ENCODE assay signal across 8 cellular contexts in the genomic region with DNA sequence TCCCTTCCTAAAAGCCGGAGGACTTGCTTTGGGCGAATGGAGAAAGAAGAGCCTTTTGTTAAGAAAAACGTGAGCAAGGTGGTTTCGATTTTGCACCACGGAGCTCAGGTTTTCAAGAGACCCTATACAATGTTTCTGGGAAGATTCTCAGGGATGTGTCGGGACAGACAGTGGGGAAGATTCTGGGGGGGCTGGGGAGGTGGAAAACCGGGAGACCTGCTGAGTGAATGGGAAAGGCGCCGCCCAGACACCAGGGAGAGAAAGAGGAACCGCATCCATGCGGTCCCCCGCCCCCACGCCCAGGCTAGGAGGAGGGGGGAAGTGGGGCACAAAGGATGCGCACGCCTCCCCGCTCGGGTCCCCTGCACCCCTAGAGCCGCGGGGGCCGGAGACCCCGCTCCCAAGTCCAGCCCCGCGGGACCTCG. TPM values are rescaled to one million over a fixed set of nuclear protein-coding genes. Genes with fewer than 3 reads are reported as not detected.
A peak's percentile ranks its signal among the peaks of the same experiment; 100 is the strongest.
DNase-seq lines count a peak whose midpoint lies in the region; ATAC-seq and TF ChIP-seq lines count a peak whose summit lies in the region.

No MANE protein-coding gene starts in this region.

- H3K4me2 ChIP-seq in hepatocyte: peak overlapping the region; percentile 86

- peak overlapping the region; percentile 24 for H2AFZ ChIP-seq in hepatocyte

- TF ChIP-seq CTCF in hepatocyte (IDR thresholded peaks at IDR 0.05; ENCODE audit: poor library complexity) (no peak), gastrocnemius medialis (IDR thresholded peaks at IDR 0.05 in 4 of 5, conservative IDR thresholded peaks at IDR 0.05 in 1 of 5) (no peak)

- DNase-seq in CD4-positive, alpha-beta memory T cell: peak in 4 of 5 donors; percentile 32 to 55 (median 48)
- peak in 48 of 56 donors; percentile 17 to 78 (median 60) for DNase-seq in amygdala (lab: John Stamatoyannopoulos, UW)
- DNase-seq in hepatocyte (ENCODE audit: low spot score): peak; percentile 79
- DNase-seq in gastrocnemius medialis: peak; percentile 58 to 69
- DNase-seq in HuH-7.5 (ENCODE audit: low spot score): no peak

- H3K4me3 Mint-ChIP-seq in CD4-positive, alpha-beta memory T cell: peak overlapping the region; percentile 93 to 99 (median 96)

- TF ChIP-seq POLR2A in gastrocnemius medialis (IDR thresholded peaks at IDR 0.05): no peak

- no peaks in the 10 kb centered on the region for H3K36me3 ChIP-seq in CD4-positive, alpha-beta memory T cell (ENCODE audit: insufficient read depth, low read length)
- no peaks in the 10 kb centered on the region for H3K36me3 ChIP-seq in hepatocyte (replicated peaks; ENCODE audit: insufficient read depth, low read depth)
- no peaks in the 10 kb centered on the region for H3K36me3 ChIP-seq in gastrocnemius medialis

- H3K9me3 Mint-ChIP-seq in CD4-positive, alpha-beta memory T cell: no peaks in the 10 kb centered on the region

- no peaks in the 10 kb centered on the region for H3K27me3 Mint-ChIP-seq in CD4-positive, alpha-beta memory T cell

- no peaks in the 10 kb centered on the region for H3K9me3 ChIP-seq in CD4-positive, alpha-beta memory T cell (ENCODE audit: control insufficient read depth in 1 of 2, low read length in 2 of 2)
- H3K9me3 ChIP-seq in hepatocyte (ENCODE audit: low read depth) (no peaks in the 10 kb centered on the region), gastrocnemius medialis (no peaks in the 10 kb centered on the region)

- peaks cover 50% of the 10 kb centered on the region for H4K20me1 ChIP-seq in hepatocyte (ENCODE audit: insufficient read depth, poor library complexity, severe bottlenecking)

- H3K27ac Mint-ChIP-seq in CD4-positive, alpha-beta memory T cell: peak overlapping the region; percentile 91 to 100 (median 97)

- intact Hi-C loops in CD4-positive, alpha-beta memory T cell (cut with micrococcal nuclease): loop anchor here (1.0 to 2.0 kb wide), 3 partner anchors 12 to 443 kb away; partner anchors contain the start of genes HSPB1 and POR
- intact Hi-C loops in gastrocnemius medialis (cut with DNase I; ENCODE audit: low total_unique reads): loop anchor here (5.0 kb wide), 1 partner anchor 181 kb away; no protein-coding TSS in a partner anchor

- peaks cover 49% of the 10 kb centered on the region for H3K4me1 ChIP-seq in CD4-positive, alpha-beta memory T cell (ENCODE audit: insufficient read depth, low read length)
- H3K4me1 ChIP-seq in hepatocyte (ENCODE audit: insufficient read depth) (peaks cover 21% of the 10 kb centered on the region), gastrocnemius medialis (peaks cover 48 to 51% of the 10 kb centered on the region in 2 donors)

- peaks cover 56% of the 10 kb centered on the region for H3K79me2 ChIP-seq in hepatocyte

- in situ Hi-C loops in gastrocnemius medialis (cut with MboI; ENCODE audit: low sequenced_read_pairs in 4 of 4): loop anchor here in 1 of 4 donors (5.0 kb wide), 1 partner anchor 36 kb away; no protein-coding TSS in a partner anchor

- H3K4me1 Mint-ChIP-seq in CD4-positive, alpha-beta memory T cell: peaks cover 27 to 49% (median 38%) of the 10 kb centered on the region in 4 donors

- 2% methylated on average over 18 of the region's 24 CpGs for WGBS in hepatocyte (ENCODE audit: low lambda C conversion rate, missing lambda C conversion rate)

- no peaks in the 10 kb centered on the region for H3K27me3 ChIP-seq in CD4-positive, alpha-beta memory T cell (ENCODE audit: insufficient read depth, low read length)
- no peaks in the 10 kb centered on the region for H3K27me3 ChIP-seq in hepatocyte
- H3K27me3 ChIP-seq in gastrocnemius medialis: no peaks in the 10 kb centered on the region

- no peaks in the 10 kb centered on the region for H3K9me2 ChIP-seq in hepatocyte (replicated peaks; ENCODE audit: insufficient read depth)

- peak overlapping the region; percentile 94 for H3K27ac ChIP-seq in CD4-positive, alpha-beta memory T cell (ENCODE audit: low read depth, low read length)
- H3K27ac ChIP-seq in hepatocyte (peak overlapping the region; percentile 99), gastrocnemius medialis (peak overlapping the region; percentile 96 to 100 (median 98))

- POLR2A ChIA-PET in CD4-positive, alpha-beta memory T cell (lab: Charles Lee; ENCODE audit: partially characterized antibody): interaction anchor here (0.6 to 6.7 kb wide), 16 partner anchors 8 to 310 kb away, joined by 3 to 128 read pairs (median 6); partner anchors contain the start of genes HSPB1, MDH2 and STYXL1

- CTCF ChIA-PET in CD4-positive, alpha-beta memory T cell (lab: Charles Lee; ENCODE audit: partially characterized antibody): interaction anchor here (0.7 to 5.5 kb wide), 2 partner anchors 40 to 181 kb away, joined by 3 to 40 read pairs; no protein-coding TSS in a partner anchor

- peak overlapping the region; percentile 51 to 80 for H3K4me3 ChIP-seq in CD4-positive, alpha-beta memory T cell (ENCODE audit: low read length in 2 of 2)
- peak overlapping the region; percentile 97 for H3K4me3 ChIP-seq in hepatocyte
- H3K4me3 ChIP-seq in gastrocnemius medialis: peak overlapping the region; percentile 81 to 97 (median 90)

- H3K36me3 Mint-ChIP-seq in CD4-positive, alpha-beta memory T cell: peaks cover 17 to 30% of the 10 kb centered on the region in 2 donors

- peak; percentile 28 for ATAC-seq in GM19452 (IDR thresholded peaks at IDR 0.05; ENCODE audit: unreplicated experiment)
- peak; percentile 31 for ATAC-seq in HG03571 (IDR thresholded peaks at IDR 0.05; ENCODE audit: unreplicated experiment)
- peak; percentile 36 for ATAC-seq in SK-N-SH treated with all-trans-retinoic acid at 6 μM for 48 hours
- ATAC-seq in gastrocnemius medialis: peak; percentile 26 to 48

TF ChIP-seq in SK-N-SH treated with all-trans-retinoic acid at 6 μM for 48 hours, 23 proteins besides CTCF, POLR2A, EP300 and RAD21 (continues in another document):
- TF ChIP-seq, protein P1, sequence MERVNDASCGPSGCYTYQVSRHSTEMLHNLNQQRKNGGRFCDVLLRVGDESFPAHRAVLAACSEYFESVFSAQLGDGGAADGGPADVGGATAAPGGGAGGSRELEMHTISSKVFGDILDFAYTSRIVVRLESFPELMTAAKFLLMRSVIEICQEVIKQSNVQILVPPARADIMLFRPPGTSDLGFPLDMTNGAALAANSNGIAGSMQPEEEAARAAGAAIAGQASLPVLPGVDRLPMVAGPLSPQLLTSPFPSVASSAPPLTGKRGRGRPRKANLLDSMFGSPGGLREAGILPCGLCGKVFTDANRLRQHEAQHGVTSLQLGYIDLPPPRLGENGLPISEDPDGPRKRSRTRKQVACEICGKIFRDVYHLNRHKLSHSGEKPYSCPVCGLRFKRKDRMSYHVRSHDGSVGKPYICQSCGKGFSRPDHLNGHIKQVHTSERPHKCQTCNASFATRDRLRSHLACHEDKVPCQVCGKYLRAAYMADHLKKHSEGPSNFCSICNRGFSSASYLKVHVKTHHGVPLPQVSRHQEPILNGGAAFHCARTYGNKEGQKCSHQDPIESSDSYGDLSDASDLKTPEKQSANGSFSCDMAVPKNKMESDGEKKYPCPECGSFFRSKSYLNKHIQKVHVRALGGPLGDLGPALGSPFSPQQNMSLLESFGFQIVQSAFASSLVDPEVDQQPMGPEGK (CRISPR knock-in tag; IDR thresholded peaks at IDR 0.05; ENCODE audit: borderline replicate concordance): no peak
- TF ChIP-seq ARNTL (CRISPR knock-in tag; IDR thresholded peaks at IDR 0.05; ENCODE audit: borderline replicate concordance, low read depth) (no peak), SNAI2 (CRISPR knock-in tag; IDR thresholded peaks at IDR 0.05) (no peak), GLIS3 (CRISPR knock-in tag; IDR thresholded peaks at IDR 0.05) (no peak), PPARA (CRISPR knock-in tag; IDR thresholded peaks at IDR 0.05; ENCODE audit: borderline replicate concordance) (no peak), CSDC2 (CRISPR knock-in tag; IDR thresholded peaks at IDR 0.05) (no peak), TSHZ2 (CRISPR knock-in tag; IDR thresholded peaks at IDR 0.05) (no peak), BACH2 (CRISPR knock-in tag; IDR thresholded peaks at IDR 0.05; ENCODE audit: borderline replicate concordance) (no peak), TCF4 (CRISPR knock-in tag; IDR thresholded peaks at IDR 0.05; ENCODE audit: borderline replicate concordance) (no peak), ZNF70 (CRISPR knock-in tag; IDR thresholded peaks at IDR 0.05) (no peak)

RNA-seq across cellular contexts. Expression of gene YWHAG, which starts 0.7 kb away (rescaled TPM):
- 10 to 100 TPM; 51.6 to 54.3 TPM for total RNA-seq in CD4-positive, alpha-beta memory T cell
- polyA plus RNA-seq in CD4-positive, alpha-beta memory T cell: 1 to 10 TPM in 1 of 2 donors, under 1 TPM in 1; 0.94 to 2.4 TPM
- total RNA-seq in hepatocyte (106 and 117 TPM in 2 replicates), gastrocnemius medialis (100 to 1,000 TPM; 119 to 262 (median 179) TPM)
- 12.6 and 17.2 TPM in 2 replicates for polyA plus RNA-seq in hepatocyte

RNA-seq across cellular contexts. Expression of gene SSC4D, which starts 51.4 kb away (rescaled TPM):
- total RNA-seq in CD4-positive, alpha-beta memory T cell: not detected
- polyA plus RNA-seq in CD4-positive, alpha-beta memory T cell: under 1 TPM in 1 of 2 donors, not detected in 1; 0.31 TPM
- total RNA-seq in hepatocyte (6.9 and 9.7 TPM in 2 replicates), gastrocnemius medialis (under 1 TPM in 3 of 4 donors, not detected in 1; 0.20 to 0.68 (median 0.25) TPM)
- polyA plus RNA-seq in hepatocyte: 11.0 and 14.5 TPM in 2 replicates

RNA-seq across cellular contexts. Expression of gene HSPB1, which starts 55.6 kb away (rescaled TPM):
- total RNA-seq in CD4-positive, alpha-beta memory T cell: 10 to 100 TPM; 41.9 to 43.1 TPM
- 100 to 1,000 TPM in 1 of 2 donors, 10 to 100 TPM in 1; 49.7 to 111 TPM for polyA plus RNA-seq in CD4-positive, alpha-beta memory T cell
- total RNA-seq in hepatocyte (186 and 205 TPM in 2 replicates), gastrocnemius medialis (1,000 to 10,000 TPM; 1,878 to 2,898 (median 2,185) TPM)
- 1,525 and 1,553 TPM in 2 replicates for polyA plus RNA-seq in hepatocyte
